Comparison of ENCODE assay signal across 1 cellular context in genomic region chr1:172470149-172470548, GRCh38.
A peak's percentile ranks its signal among the peaks of the same experiment; 100 is the strongest.
TF ChIP-seq lines count a peak whose summit lies in the region.

No MANE protein-coding gene starts in this region.

TF ChIP-seq in HepG2, 621 proteins besides CTCF, POLR2A, EP300 and RAD21 (continued from another document and continues in another):
- TF ChIP-seq HMGXB3 (CRISPR knock-in tag; IDR thresholded peaks at IDR 0.05; ENCODE audit: borderline replicate concordance) (0 out of 2 replicates have a peak, but pooled peaks have one; percentile 55), ZGPAT (CRISPR knock-in tag; IDR thresholded peaks at IDR 0.05) (peak; percentile 90), ARID5B (CRISPR knock-in tag; IDR thresholded peaks at IDR 0.05) (peak; percentile 95), IKZF5 (CRISPR knock-in tag; IDR thresholded peaks at IDR 0.05) (0 out of 2 replicates have a peak, but pooled peaks have one; percentile 41), ZMYM4 (CRISPR knock-in tag; IDR thresholded peaks at IDR 0.05) (no peak; the same call in 1 of the 2 replicates), GATAD1 (CRISPR knock-in tag; IDR thresholded peaks at IDR 0.05) (peak; percentile 39; the same call in 1 of the 2 replicates), IRF1 (CRISPR knock-in tag; IDR thresholded peaks at IDR 0.05; ENCODE audit: low read depth) (no peak), ZNF3 (CRISPR knock-in tag; IDR thresholded peaks at IDR 0.05) (no peak), CREB1 (IDR thresholded peaks at IDR 0.05) (no peak), CREB1 (CRISPR knock-in tag; IDR thresholded peaks at IDR 0.05) (peak; percentile 66), DPF2 (CRISPR knock-in tag; IDR thresholded peaks at IDR 0.05; ENCODE audit: borderline replicate concordance, low read depth) (peak; percentile 85), ZNF792 (CRISPR knock-in tag; IDR thresholded peaks at IDR 0.05) (peak; percentile 78), ZFY (CRISPR knock-in tag; IDR thresholded peaks at IDR 0.05) (no peak), ZFP82 (CRISPR knock-in tag; IDR thresholded peaks at IDR 0.05; ENCODE audit: borderline replicate concordance) (no peak), ZNF18 (CRISPR knock-in tag; IDR thresholded peaks at IDR 0.05; ENCODE audit: insufficient replicate concordance) (no peak), DNMT3B (CRISPR knock-in tag; conservative IDR thresholded peaks at IDR 0.05) (0 out of 2 replicates have a peak, but pooled peaks have one; percentile 24), LRRFIP1 (CRISPR knock-in tag; conservative IDR thresholded peaks at IDR 0.05) (no peak), IRF2 (CRISPR knock-in tag; IDR thresholded peaks at IDR 0.05) (peak; percentile 67; the same call in 1 of the 2 replicates), ZNF234 (CRISPR knock-in tag; conservative IDR thresholded peaks at IDR 0.05) (no peak), MTF1 (CRISPR knock-in tag; IDR thresholded peaks at IDR 0.05) (no peak), ZNF644 (CRISPR knock-in tag; IDR thresholded peaks at IDR 0.05; ENCODE audit: low read depth) (peak; percentile 85), RFX1 (IDR thresholded peaks at IDR 0.05) (no peak), ZSCAN9 (CRISPR knock-in tag; IDR thresholded peaks at IDR 0.05; ENCODE audit: borderline replicate concordance) (peak; percentile 64; the same call in 1 of the 2 replicates), THRA (CRISPR knock-in tag; IDR thresholded peaks at IDR 0.05; ENCODE audit: borderline replicate concordance) (peak; percentile 48; the same call in 1 of the 2 replicates), CBX2 (IDR thresholded peaks at IDR 0.05; ENCODE audit: low read depth, low read length) (no peak), CBX2 (CRISPR knock-in tag; IDR thresholded peaks at IDR 0.05; ENCODE audit: low read depth) (no peak), TERF1 (CRISPR knock-in tag; IDR thresholded peaks at IDR 0.05) (no peak), ZNF101 (CRISPR knock-in tag; IDR thresholded peaks at IDR 0.05; ENCODE audit: borderline replicate concordance, low read depth) (no peak), NFE2 (CRISPR knock-in tag; IDR thresholded peaks at IDR 0.05) (no peak), ZNF354B (CRISPR knock-in tag; IDR thresholded peaks at IDR 0.05) (no peak), ZNF30 (CRISPR knock-in tag; IDR thresholded peaks at IDR 0.05) (no peak), RORA (CRISPR knock-in tag; IDR thresholded peaks at IDR 0.05) (no peak), GFI1 (CRISPR knock-in tag; IDR thresholded peaks at IDR 0.05; ENCODE audit: borderline replicate concordance) (peak; percentile 75), BCL6 (CRISPR knock-in tag; IDR thresholded peaks at IDR 0.05) (peak; percentile 98), REXO4 (CRISPR knock-in tag; IDR thresholded peaks at IDR 0.05; ENCODE audit: borderline replicate concordance) (no peak), KDM4B (CRISPR knock-in tag; IDR thresholded peaks at IDR 0.05) (no peak), HOXD1 (CRISPR knock-in tag; IDR thresholded peaks at IDR 0.05) (peak; percentile 30; the same call in 1 of the 2 replicates), NFYC (CRISPR knock-in tag; IDR thresholded peaks at IDR 0.05) (no peak), ZNF225 (CRISPR knock-in tag; IDR thresholded peaks at IDR 0.05) (no peak), SALL1 (CRISPR knock-in tag; IDR thresholded peaks at IDR 0.05) (peak; percentile 34; the same call in 1 of the 2 replicates), RBM39 (IDR thresholded peaks at IDR 0.05; ENCODE audit: low read depth, low read length, poor library complexity, severe bottlenecking) (no peak), KMT2B (CRISPR knock-in tag; IDR thresholded peaks at IDR 0.05) (peak; percentile 45; the same call in 1 of the 2 replicates), IKZF4 (CRISPR knock-in tag; IDR thresholded peaks at IDR 0.05; ENCODE audit: borderline replicate concordance, low read depth, not compliant biosample characterization) (no peak), ONECUT2 (CRISPR knock-in tag; IDR thresholded peaks at IDR 0.05) (no peak), SMARCE1 (IDR thresholded peaks at IDR 0.05; ENCODE audit: borderline replicate concordance) (0 out of 2 replicates have a peak, but pooled peaks have one; percentile 57), ESRRA (CRISPR knock-in tag; IDR thresholded peaks at IDR 0.05; ENCODE audit: low read depth) (no peak), SRSF9 (IDR thresholded peaks at IDR 0.05; ENCODE audit: borderline replicate concordance, insufficient read depth, low read depth, low read length, poor library complexity, severe bottlenecking) (no peak), SP5 (CRISPR knock-in tag; IDR thresholded peaks at IDR 0.05; ENCODE audit: borderline replicate concordance, low read depth) (peak; percentile 31; the same call in 1 of the 2 replicates), FOXJ3 (CRISPR knock-in tag; IDR thresholded peaks at IDR 0.05; ENCODE audit: borderline replicate concordance) (peak; percentile 73; the same call in 1 of the 2 replicates)
